In the genomic region with DNA sequence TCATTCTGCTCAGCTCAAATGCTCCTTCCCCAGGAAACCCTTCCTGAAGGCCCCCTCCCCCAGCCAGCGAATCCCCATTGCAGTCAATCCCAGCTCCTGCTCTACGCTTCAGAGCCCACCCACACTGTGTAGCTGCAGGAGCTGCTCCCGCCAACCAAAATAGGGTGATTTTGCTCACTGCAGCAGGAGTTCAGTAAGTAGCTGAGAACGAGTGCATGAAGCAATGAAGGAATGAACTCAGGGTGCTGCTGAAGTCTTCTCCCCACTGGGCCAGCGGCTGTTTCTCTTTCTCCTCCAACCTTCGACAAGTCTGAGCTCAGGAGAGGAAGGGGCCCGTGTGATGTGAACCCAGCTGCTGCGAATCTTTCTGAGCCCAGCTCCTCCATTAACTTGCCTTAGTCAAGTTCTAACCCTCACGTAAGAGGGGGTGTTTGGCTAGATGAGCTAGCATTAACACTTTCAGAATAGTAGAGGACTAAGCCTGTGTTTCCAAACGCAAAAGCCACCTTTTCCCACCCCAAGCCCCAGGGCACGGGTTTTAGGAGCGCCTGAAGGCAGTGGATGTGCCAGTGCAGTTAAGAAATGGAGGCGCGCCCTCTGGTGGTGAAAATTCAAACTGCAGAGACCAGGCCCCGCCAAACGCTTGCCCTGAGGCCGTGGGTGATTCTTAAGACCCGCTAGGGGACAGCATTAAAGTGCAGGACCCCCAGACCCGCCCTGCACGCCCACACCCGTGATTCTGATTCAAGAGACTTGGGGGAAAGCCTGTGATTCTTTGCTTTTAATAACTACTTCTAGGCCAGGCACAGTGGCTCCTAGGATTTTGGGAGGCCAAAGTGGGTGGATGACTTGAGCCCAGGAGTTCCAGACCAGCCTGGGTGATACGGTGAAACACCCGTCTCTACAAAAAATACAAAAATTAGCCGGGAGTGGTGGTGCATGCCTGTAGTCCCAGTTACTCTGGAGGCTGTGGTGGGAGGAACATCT, we compare ENCODE assay signal across 9 cellular contexts. TPM values are rescaled to one million over a fixed set of nuclear protein-coding genes. Genes with fewer than 3 reads are reported as not detected.
A peak's percentile ranks its signal among the peaks of the same experiment; 100 is the strongest.
DNase-seq lines count a peak whose midpoint lies in the region; ATAC-seq and TF ChIP-seq lines count a peak whose summit lies in the region.
"Had no signal": no experiment of that assay in that cellular context is flagged by ENCODE, and none has a peak within 500 bp of the region (broad histone marks: within the 10 kb centered on the region; RNA-seq: fewer than 3 reads in every experiment).

No MANE protein-coding gene starts in this region.

- H3K36me3 Mint-ChIP-seq in WTC11, result 0 out of 2 replicates have a peak, but pooled peaks cover under 1% of the 10 kb centered on the region

- no peak overlapping the region for H3K27ac Mint-ChIP-seq in WTC11

- DNase-seq in AG08395 (ENCODE audit: low spot score), result peak; percentile 62
- peak; percentile 68 for DNase-seq in GM13977 (ENCODE audit: low spot score)
- DNase-seq in LoVo (ENCODE audit: low spot score), result peak; percentile 45
- peak; percentile 92 for DNase-seq in WTC11 (ENCODE audit: low spot score)
- peak; percentile 26 for DNase-seq in cerebellum (ENCODE audit: low spot score)
- DNase-seq in lower leg skin (ENCODE audit: low spot score in 2 of 2), result peak; percentile 38 to 91
- DNase-seq in stimulated activated CD8-positive, alpha-beta memory T cell treated with anti-CD3 and anti-CD28 coated beads, Interleukin-15, amount 100 ng/mL, for 1 hour (ENCODE audit: low read depth), result peak; percentile 24

- POLR2A ChIA-PET in WTC11 (lab: Charles Lee), result interaction anchor here (1.2 kb wide), 1 partner anchor 63 kb away, joined by 4 read pairs; no protein-coding TSS in a partner anchor

- intact Hi-C loops in lower leg skin (cut with DNase I; ENCODE audit: low total_unique reads), result loop anchor here (10.0 kb wide), 1 partner anchor 104 kb away; no protein-coding TSS in a partner anchor

- TF ChIP-seq POLR2A in lower leg skin (IDR thresholded peaks at IDR 0.05), result no peak

- no peak overlapping the region for H3K4me3 ChIP-seq in lower leg skin (ENCODE audit: low read depth, poor library complexity, severe bottlenecking)

- in situ Hi-C loops in GM13977 (cut with MboI; ENCODE audit: low pct_unique_long_range_greater_than_20kb, low sequenced_read_pairs, unreplicated experiment), result no loop called here

- peaks cover 25% of the 10 kb centered on the region for H3K4me1 Mint-ChIP-seq in WTC11

- peaks cover 22% of the 10 kb centered on the region for H3K9me3 Mint-ChIP-seq in WTC11

- WGBS in lower leg skin, 2 donors, result 29 to 30% methylated on average over 22 to 24 of the region's 24 CpGs

- H3K4me3 Mint-ChIP-seq in WTC11, result no peak overlapping the region

- CTCF ChIA-PET in WTC11 (lab: Charles Lee), result interaction anchor here (0.6 to 2.7 kb wide), 38 partner anchors 8 to 417 kb away, joined by 3 to 90 read pairs (median 4); partner anchors contain the start of gene SERPINA5

- H3K27me3 Mint-ChIP-seq in WTC11 (ENCODE audit: low read depth), result no peaks in the 10 kb centered on the region; the same call in 1 of the 2 replicates

- TF ChIP-seq CTCF in GM13977 (IDR thresholded peaks at IDR 0.05; ENCODE audit: extremely low read depth, insufficient read depth, missing control alignments) (peak; percentile 90), WTC11 (IDR thresholded peaks at IDR 0.05) (peak; percentile 98), lower leg skin (IDR thresholded peaks at IDR 0.05) (peak in 1 of 3 donors; percentile 52)

- peak; percentile 89 for ATAC-seq in WTC11
- no peak for ATAC-seq in GM19023 (IDR thresholded peaks at IDR 0.05; ENCODE audit: unreplicated experiment)

TF ChIP-seq in WTC11, 78 proteins besides CTCF, POLR2A, EP300 and RAD21:
- TF ChIP-seq ZNF532 (CRISPR knock-in tag; IDR thresholded peaks at IDR 0.05; ENCODE audit: borderline replicate concordance) (no peak), PRRX2 (CRISPR knock-in tag; IDR thresholded peaks at IDR 0.05) (no peak), ARID4B (CRISPR knock-in tag; IDR thresholded peaks at IDR 0.05; ENCODE audit: borderline replicate concordance) (no peak)

RNA-seq across cellular contexts. Expression of gene SERPINA4, which starts 11.9 kb away (rescaled TPM):
- total RNA-seq in WTC11 (2021), result 0.14 to 0.25 TPM in 2 of 3 replicates, not detected in the other
- not detected for total RNA-seq in cerebellum
- total RNA-seq in lower leg skin, result not detected

RNA-seq across cellular contexts. Expression of gene SERPINA5, which starts 31.9 kb away (rescaled TPM):
- total RNA-seq in WTC11 (2021) (1.5 to 3.2 TPM (median 2.2 TPM) in 3 replicates), cerebellum (0.36 TPM), lower leg skin (1 to 10 TPM in 3 of 4 donors, under 1 TPM in 1; 0.38 to 4.1 (median 1.9) TPM)

RNA-seq across cellular contexts. Expression of gene SERPINA12, which starts 40.0 kb away (rescaled TPM):
- total RNA-seq in WTC11 (2021) (not detected in 3 replicates), cerebellum (not detected), lower leg skin (100 to 1,000 TPM; 345 to 790 (median 421) TPM)
- total RNA-seq: renal cortical epithelial cell had no signal

Comparison
In these comparisons a context has a peak if more than half of its experiments do, and no peak if none do; other contexts are left out.
1. DNase-seq: peak in every context shown above with its lines; median percentile 92 in WTC11; 68 in GM13977; 64 in lower leg skin; 62 in AG08395; 45 in LoVo; 26 in cerebellum; 24 in stimulated activated CD8-positive, alpha-beta memory T cell treated with anti-CD3 and anti-CD28 coated beads, Interleukin-15, amount 100 ng/mL, for 1 hour.
2. RNA of gene SERPINA12, which starts 40.0 kb away (total RNA-seq): 345 to 790 TPM in lower leg skin; not detected in WTC11 and not detected in cerebellum (single experiment); every median in the first group is over 100 times any median in the second.